10 cellular contexts compared by ENCODE assay signal in genomic region chr9:2838356-2838983, GRCh38. TPM values are rescaled to one million over a fixed set of nuclear protein-coding genes. Genes with fewer than 3 reads are reported as not detected.
DNase-seq lines count a peak whose midpoint lies in the region; ATAC-seq, FAIRE-seq and TF ChIP-seq lines count a peak whose summit lies in the region.
"Had no signal": no experiment of that assay in that cellular context is flagged by ENCODE, and none has a peak within 500 bp of the region (broad histone marks: within the 10 kb centered on the region; RNA-seq: fewer than 3 reads in every experiment).

No MANE protein-coding gene starts in this region.

- WGBS in gastroesophageal sphincter (ENCODE audit: low coverage in 1 of 2), 2 donors, result 30 to 67% methylated on average over 1 to 2 of the region's 2 CpGs

- FAIRE-seq in D721Med (lab: Jason Lieb, UNC), result peak; percentile 61

- TF ChIP-seq CTCF in D721Med (IDR thresholded peaks at IDR 0.05; ENCODE audit: insufficient read depth, missing control alignments) (no peak), gastroesophageal sphincter (IDR thresholded peaks at IDR 0.05) (no peak)

- DNase-seq in D721Med (ENCODE audit: insufficient read length, low spot score), result no peak
- DNase-seq in SK-N-MC (ENCODE audit: low read depth, low spot score), result no peak
- DNase-seq in DMS153 treated with DMSO at 0.1 percent for 48 hours (lab: John Stamatoyannopoulos, UW; ENCODE audit: unreplicated experiment), result no peak
- DNase-seq in stimulated activated CD4-positive, alpha-beta T cell treated with anti-CD3 and anti-CD28 coated beads, Interleukin-15, amount 100 ng/mL, for 24 hours, result no peak
- no peak for DNase-seq in CD1c-positive myeloid dendritic cell (ENCODE audit: extremely low spot score)
- DNase-seq: NCI-H446 treated with DMSO at 0.1 percent for 48 hours; stimulated activated CD4-positive, alpha-beta T cell treated with anti-CD3 and anti-CD28 coated beads, Interleukin-2, amount 100 ng/mL, for 48 hours had no signal

- H3K36me3 ChIP-seq in SK-N-MC (ENCODE audit: insufficient read depth, low read length), result peaks cover 42% of the 10 kb centered on the region
- peaks cover 0 to 38% of the 10 kb centered on the region in 2 donors for H3K36me3 ChIP-seq in gastroesophageal sphincter
- H3K36me3 ChIP-seq in skeletal muscle tissue (ENCODE audit: control insufficient read depth in 3 of 3, insufficient read depth in 3 of 3, low read length in 3 of 3), result peaks cover 5 to 22% (median 21%) of the 10 kb centered on the region in 3 donors

- no peak overlapping the region for H3K9ac ChIP-seq in SK-N-MC (ENCODE audit: insufficient read length)
- H3K9ac ChIP-seq in skeletal muscle tissue (ENCODE audit: low read depth in 1 of 3, low read length in 3 of 3), result peak overlapping the region in 1 of 3 donors; percentile 26

- H3K27me3 ChIP-seq in gastroesophageal sphincter, result no peaks in the 10 kb centered on the region
- H3K27me3 ChIP-seq in skeletal muscle tissue (ENCODE audit: control insufficient read depth in 3 of 3, insufficient read depth in 3 of 3, low read length in 3 of 3), result no peaks in the 10 kb centered on the region

- H3K27ac ChIP-seq in SK-N-MC (peak overlapping the region; percentile 35; the same call in 1 of the 2 replicates), gastroesophageal sphincter (peak overlapping the region; percentile 18 to 47 (median 28)), skeletal muscle tissue (ENCODE audit: low read depth, low read length) (peak overlapping the region; percentile 28)

- no peak overlapping the region for H3K4me3 ChIP-seq in SK-N-MC
- H3K4me3 ChIP-seq in gastroesophageal sphincter, result peak overlapping the region; percentile 18 to 22
- peak overlapping the region in 1 of 3 donors; percentile 38 for H3K4me3 ChIP-seq in skeletal muscle tissue (ENCODE audit: low read length in 3 of 3)

- ATAC-seq in gastroesophageal sphincter (no peak), GM21390 (IDR thresholded peaks at IDR 0.05; ENCODE audit: unreplicated experiment) (no peak)

- TF ChIP-seq POLR2A in gastroesophageal sphincter (IDR thresholded peaks at IDR 0.05), result no peak

- peaks cover 25 to 55% (median 31%) of the 10 kb centered on the region in 3 donors for H3K4me1 ChIP-seq in gastroesophageal sphincter
- peaks cover 12 to 36% (median 21%) of the 10 kb centered on the region in 3 donors for H3K4me1 ChIP-seq in skeletal muscle tissue (ENCODE audit: control insufficient read depth in 3 of 3, insufficient read depth in 3 of 3, low read length in 3 of 3)

- H3K9me3 ChIP-seq in SK-N-MC (ENCODE audit: low read depth, low read length) (no peaks in the 10 kb centered on the region), gastroesophageal sphincter (no peaks in the 10 kb centered on the region), skeletal muscle tissue (ENCODE audit: control insufficient read depth in 3 of 3, low read length in 3 of 3) (no peaks in the 10 kb centered on the region)

- no peak for TF ChIP-seq EP300 in gastroesophageal sphincter (IDR thresholded peaks at IDR 0.05)

RNA-seq across cellular contexts. Expression of gene PUM3, which starts 5.4 kb away (rescaled TPM):
- total RNA-seq in gastroesophageal sphincter, result 10 to 100 TPM; 16.7 to 30.6 (median 28.7) TPM
- 30.8 TPM for total RNA-seq in skeletal muscle tissue
